8 cellular contexts compared by ENCODE assay signal in genomic region chr11:134223836-134224709, GRCh38. TPM values are rescaled to one million over a fixed set of nuclear protein-coding genes. Genes with fewer than 3 reads are reported as not detected.
A peak's percentile ranks its signal among the peaks of the same experiment; 100 is the strongest.
DNase-seq lines count a peak whose midpoint lies in the region; ATAC-seq lines count a peak whose summit lies in the region.

Gene NCAPD3 (minus strand): TSS chr11:134223967. CDS start chr11:134223926, 41 bp downstream.
Gene VPS26B (plus strand): TSS chr11:134224671. CDS start chr11:134225123, 452 bp downstream.

- H3K36me3 Mint-ChIP-seq in activated CD8-positive, alpha-beta memory T cell treated with anti-CD3 and anti-CD28 coated beads, Interleukin-2, amount 10 ng/mL, durations not matched to agents 7 days and 5 days = peaks cover 30% of the 10 kb centered on the region

- no peak within 1 kb of the TSS for H2BK15ac ChIP-seq in mesendoderm (replicated peaks; ENCODE audit: low read depth)

- H3K56ac ChIP-seq in mesendoderm (ENCODE audit: low read length) = peak within 1 kb of the TSS; percentile 97

- peaks cover 27% of the 10 kb centered on the region for H3K79me1 ChIP-seq in mesendoderm (ENCODE audit: low read length)

- H3K9me3 ChIP-seq in NT2/D1 (ENCODE audit: insufficient read depth, low read length) = no peaks in the 10 kb centered on the region
- H3K9me3 ChIP-seq in endocrine pancreas (ENCODE audit: control insufficient read depth, low read length) = no peaks in the 10 kb centered on the region

- DNase-seq in COR-L47 (lab: John Stamatoyannopoulos, UW) (peak; percentile 97), HUDEP-2 (lab: John Stamatoyannopoulos, UW; ENCODE audit: unreplicated experiment in 76 of 76) (peak in 75 of 76 experiments; percentile 16 to 97 (median 91)), NT2/D1 (ENCODE audit: low read depth, low spot score) (peak; percentile 93), mesendoderm (peak; percentile 98)
- DNase-seq in activated CD8-positive, alpha-beta memory T cell treated with anti-CD3 and anti-CD28 coated beads, Interleukin-2, amount 10 ng/mL, durations not matched to agents 7 days and 5 days = peak; percentile 98
- peak; percentile 92 for DNase-seq in stimulated activated CD8-positive, alpha-beta memory T cell treated with anti-CD3 and anti-CD28 coated beads, Interleukin-15, amount 100 ng/mL, for 1 hour (ENCODE audit: low read depth)

- no CpG with 5 or more reads among the region's 89 CpGs for WGBS in mesendoderm (ENCODE audit: extremely low coverage, insufficient coverage, low lambda C conversion rate)

- ATAC-seq in GM21381 (IDR thresholded peaks at IDR 0.05; ENCODE audit: unreplicated experiment) = peak; percentile 72
- ATAC-seq in activated CD8-positive, alpha-beta memory T cell treated with anti-CD3 and anti-CD28 coated beads, Interleukin-2, amount 10 ng/mL, durations not matched to agents 7 days and 5 days = peak; percentile 84

- H3K18ac ChIP-seq in mesendoderm (ENCODE audit: low read length) = peak within 1 kb of the TSS; percentile 77

- H3K4me2 ChIP-seq in mesendoderm (ENCODE audit: low read length) = peak within 1 kb of the TSS; percentile 99

- no peaks in the 10 kb centered on the region for H3K9me3 Mint-ChIP-seq in activated CD8-positive, alpha-beta memory T cell treated with anti-CD3 and anti-CD28 coated beads, Interleukin-2, amount 10 ng/mL, durations not matched to agents 7 days and 5 days (ENCODE audit: low read depth)

- CTCF ChIA-PET in activated CD8-positive, alpha-beta memory T cell treated with anti-CD3 and anti-CD28 coated beads, Interleukin-2, amount 10 ng/mL, durations not matched to agents 7 days and 5 days (lab: Charles Lee) = interaction anchor here (0.8 to 3.5 kb wide), 13 partner anchors 11 to 174 kb away, joined by 4 to 29 read pairs (median 8); partner anchors contain the start of genes ACAD8, GLB1L3 and THYN1

- H3K27me3 Mint-ChIP-seq in activated CD8-positive, alpha-beta memory T cell treated with anti-CD3 and anti-CD28 coated beads, Interleukin-2, amount 10 ng/mL, durations not matched to agents 7 days and 5 days = no peaks in the 10 kb centered on the region

- H3K23ac ChIP-seq in mesendoderm (ENCODE audit: low read length) = peak within 1 kb of the TSS; percentile 29

- peak within 1 kb of the TSS; percentile 87 for H3K4me3 ChIP-seq in NT2/D1 (ENCODE audit: insufficient read length, low read depth)
- peak within 1 kb of the TSS; percentile 89 for H3K4me3 ChIP-seq in endocrine pancreas (ENCODE audit: control insufficient read depth, insufficient read depth, low read length)
- H3K4me3 ChIP-seq in mesendoderm (ENCODE audit: low read length) = peak within 1 kb of the TSS; percentile 92

- peaks cover 20% of the 10 kb centered on the region for H3K27me3 ChIP-seq in NT2/D1 (ENCODE audit: insufficient read depth, insufficient read length)
- H3K27me3 ChIP-seq in endocrine pancreas (ENCODE audit: control insufficient read depth, insufficient read depth, low read length) = no peaks in the 10 kb centered on the region
- H3K27me3 ChIP-seq in mesendoderm (ENCODE audit: insufficient read depth, low read length, poor library complexity) = no peaks in the 10 kb centered on the region

- H3K4me3 Mint-ChIP-seq in activated CD8-positive, alpha-beta memory T cell treated with anti-CD3 and anti-CD28 coated beads, Interleukin-2, amount 10 ng/mL, durations not matched to agents 7 days and 5 days = peak within 1 kb of the TSS; percentile 96

- H3K4me1 ChIP-seq in NT2/D1 (ENCODE audit: insufficient read depth, insufficient read length) (no peaks in the 10 kb centered on the region), endocrine pancreas (ENCODE audit: control insufficient read depth, insufficient read depth, low read length) (no peaks in the 10 kb centered on the region), mesendoderm (ENCODE audit: control insufficient read depth, low read depth, low read length) (peaks cover 4% of the 10 kb centered on the region)

- peak within 1 kb of the TSS; percentile 96 for H3K27ac Mint-ChIP-seq in activated CD8-positive, alpha-beta memory T cell treated with anti-CD3 and anti-CD28 coated beads, Interleukin-2, amount 10 ng/mL, durations not matched to agents 7 days and 5 days

- peaks cover 29% of the 10 kb centered on the region for H3K36me3 ChIP-seq in NT2/D1 (ENCODE audit: insufficient read depth, insufficient read length, low read length)
- no peaks in the 10 kb centered on the region for H3K36me3 ChIP-seq in endocrine pancreas (ENCODE audit: control insufficient read depth, insufficient read depth, low read length)
- peaks cover 3% of the 10 kb centered on the region for H3K36me3 ChIP-seq in mesendoderm (ENCODE audit: control insufficient read depth, insufficient read depth, low read length)

- no peak within 1 kb of the TSS for H4K5ac ChIP-seq in mesendoderm (ENCODE audit: low read length)

- H2BK120ac ChIP-seq in mesendoderm (ENCODE audit: low read depth, low read length) = no peak within 1 kb of the TSS

- peaks cover 65% of the 10 kb centered on the region for H3K4me1 Mint-ChIP-seq in activated CD8-positive, alpha-beta memory T cell treated with anti-CD3 and anti-CD28 coated beads, Interleukin-2, amount 10 ng/mL, durations not matched to agents 7 days and 5 days

- no peak within 1 kb of the TSS for H2AK5ac ChIP-seq in mesendoderm (ENCODE audit: low read length)

- peak within 1 kb of the TSS; percentile 9 for H2BK5ac ChIP-seq in mesendoderm (ENCODE audit: low read length)

- H3K9ac ChIP-seq in NT2/D1 (ENCODE audit: insufficient read length, low read depth) = peak within 1 kb of the TSS; percentile 92
- peak within 1 kb of the TSS; percentile 98 for H3K9ac ChIP-seq in endocrine pancreas (ENCODE audit: control insufficient read depth, insufficient read depth, low read length)
- H3K9ac ChIP-seq in mesendoderm (ENCODE audit: low read length) = peak within 1 kb of the TSS; percentile 88

- H4K8ac ChIP-seq in mesendoderm (ENCODE audit: low read depth, low read length) = no peak within 1 kb of the TSS

- H3K27ac ChIP-seq in mesendoderm (ENCODE audit: low read depth, low read length) = peak within 1 kb of the TSS; percentile 34

- H3K79me2 ChIP-seq in mesendoderm (ENCODE audit: control insufficient read depth, insufficient read depth, low read length) = peaks cover 19% of the 10 kb centered on the region

- H3K4ac ChIP-seq in mesendoderm (ENCODE audit: low read depth, low read length) = peak within 1 kb of the TSS; percentile 83

RNA-seq across cellular contexts. Expression of gene NCAPD3, which starts in this region (rescaled TPM):
- total RNA-seq in activated CD8-positive, alpha-beta memory T cell treated with anti-CD3 and anti-CD28 coated beads, Interleukin-2, amount 10 ng/mL, durations not matched to agents 7 days and 5 days = 100 to 1,000 TPM; 123 to 143 TPM
- polyA plus RNA-seq in mesendoderm (2013, experiment 1 of 2) = 24.9 TPM
- polyA plus RNA-seq in mesendoderm (2013, experiment 2 of 2) = 24.8 TPM

RNA-seq across cellular contexts. Expression of gene VPS26B, which starts in this region (rescaled TPM):
- 10 to 100 TPM; 52.6 to 69.8 TPM for total RNA-seq in activated CD8-positive, alpha-beta memory T cell treated with anti-CD3 and anti-CD28 coated beads, Interleukin-2, amount 10 ng/mL, durations not matched to agents 7 days and 5 days
- polyA plus RNA-seq in mesendoderm (2013, experiment 1 of 2) = 15.2 TPM
- 14.9 TPM for polyA plus RNA-seq in mesendoderm (2013, experiment 2 of 2)

Comparison
In these comparisons a context has a peak if more than half of its experiments do, and no peak if none do; other contexts are left out.
1. Peak in every context shown above with its lines: DNase-seq, ATAC-seq, H3K4me3 ChIP-seq and H3K27ac ChIP-seq.